Comparison of ENCODE assay signal across 1 cellular context in the genomic region with DNA sequence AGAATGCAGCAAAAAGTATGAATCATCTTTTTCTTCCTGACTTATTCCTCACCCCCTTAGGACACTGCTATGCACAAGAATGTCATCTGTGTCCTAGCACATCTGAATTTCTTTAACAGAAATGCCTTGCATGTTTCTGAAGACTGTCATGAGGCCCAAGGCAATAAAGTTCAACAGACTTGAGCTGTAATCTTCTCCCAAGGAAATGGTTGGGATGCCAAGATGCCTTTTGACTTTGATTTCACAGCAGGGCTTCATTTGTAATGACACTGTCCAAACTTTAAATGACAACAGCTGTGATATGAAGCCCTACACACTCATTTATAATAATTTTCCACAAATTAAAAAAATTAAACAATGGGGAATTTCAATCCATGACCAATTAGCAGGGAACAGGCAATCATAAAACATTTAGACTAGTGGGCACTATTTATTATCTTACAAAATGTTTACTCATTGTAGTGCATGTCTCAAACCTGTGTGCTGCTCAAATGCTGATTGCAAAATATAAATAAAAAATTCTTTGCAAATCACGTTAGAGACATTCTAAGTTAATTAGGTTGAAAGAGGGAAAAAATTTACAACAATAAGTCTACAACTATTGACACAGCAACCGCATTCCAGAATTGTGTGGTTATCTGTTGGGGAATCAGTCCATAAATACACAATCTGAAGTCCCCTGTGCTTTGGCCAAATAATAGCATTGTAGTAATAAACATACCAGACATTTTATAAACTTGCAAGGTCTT.
TF ChIP-seq lines count a peak whose summit lies in the region.

No MANE protein-coding gene starts in this region.

TF ChIP-seq in SK-N-SH, 30 proteins besides CTCF, POLR2A, EP300 and RAD21 (continued from another document):
- TF ChIP-seq SIN3A (IDR thresholded peaks at IDR 0.05; ENCODE audit: borderline replicate concordance, low read depth, low read length) (0 out of 2 replicates have a peak, but pooled peaks have one; percentile 32), YY1 (IDR thresholded peaks at IDR 0.05; ENCODE audit: low read depth) (0 out of 2 replicates have a peak, but pooled peaks have one; percentile 12), TEAD4 (IDR thresholded peaks at IDR 0.05; ENCODE audit: borderline replicate concordance, insufficient read depth) (peak; percentile 99), EZH2phosphoT487 (IDR thresholded peaks at IDR 0.05; ENCODE audit: borderline replicate concordance, low read depth) (no peak), NRF1 (IDR thresholded peaks at IDR 0.05; ENCODE audit: low read depth, low read length) (no peak), CHD2 (IDR thresholded peaks at IDR 0.05; ENCODE audit: low read length, partially characterized antibody) (no peak), GABPA (IDR thresholded peaks at IDR 0.05; ENCODE audit: low read depth) (no peak), TAF1 (IDR thresholded peaks at IDR 0.05; ENCODE audit: borderline replicate concordance, low read depth, low read length) (no peak), MXI1 (IDR thresholded peaks at IDR 0.05; ENCODE audit: low read depth, low read length) (no peak), FOXJ3 (CRISPR knock-in tag; IDR thresholded peaks at IDR 0.05) (no peak), MEF2A (IDR thresholded peaks at IDR 0.05; ENCODE audit: borderline replicate concordance, low read depth) (0 out of 2 replicates have a peak, but pooled peaks have one; percentile 14), POLR2AphosphoS5 (IDR thresholded peaks at IDR 0.05; ENCODE audit: low read depth, low read length) (peak; percentile 89; the same call in 1 of the 2 replicates), ELF1 (IDR thresholded peaks at IDR 0.05) (peak; percentile 19; the same call in 1 of the 2 replicates), GATA2 (CRISPR knock-in tag; IDR thresholded peaks at IDR 0.05) (no peak)
- TF ChIP-seq, protein P1, sequence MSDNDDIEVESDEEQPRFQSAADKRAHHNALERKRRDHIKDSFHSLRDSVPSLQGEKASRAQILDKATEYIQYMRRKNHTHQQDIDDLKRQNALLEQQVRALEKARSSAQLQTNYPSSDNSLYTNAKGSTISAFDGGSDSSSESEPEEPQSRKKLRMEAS (IDR thresholded peaks at IDR 0.05; ENCODE audit: low read depth), result peak; percentile 67; the same call in 1 of the 2 replicates
- TF ChIP-seq, protein P2, sequence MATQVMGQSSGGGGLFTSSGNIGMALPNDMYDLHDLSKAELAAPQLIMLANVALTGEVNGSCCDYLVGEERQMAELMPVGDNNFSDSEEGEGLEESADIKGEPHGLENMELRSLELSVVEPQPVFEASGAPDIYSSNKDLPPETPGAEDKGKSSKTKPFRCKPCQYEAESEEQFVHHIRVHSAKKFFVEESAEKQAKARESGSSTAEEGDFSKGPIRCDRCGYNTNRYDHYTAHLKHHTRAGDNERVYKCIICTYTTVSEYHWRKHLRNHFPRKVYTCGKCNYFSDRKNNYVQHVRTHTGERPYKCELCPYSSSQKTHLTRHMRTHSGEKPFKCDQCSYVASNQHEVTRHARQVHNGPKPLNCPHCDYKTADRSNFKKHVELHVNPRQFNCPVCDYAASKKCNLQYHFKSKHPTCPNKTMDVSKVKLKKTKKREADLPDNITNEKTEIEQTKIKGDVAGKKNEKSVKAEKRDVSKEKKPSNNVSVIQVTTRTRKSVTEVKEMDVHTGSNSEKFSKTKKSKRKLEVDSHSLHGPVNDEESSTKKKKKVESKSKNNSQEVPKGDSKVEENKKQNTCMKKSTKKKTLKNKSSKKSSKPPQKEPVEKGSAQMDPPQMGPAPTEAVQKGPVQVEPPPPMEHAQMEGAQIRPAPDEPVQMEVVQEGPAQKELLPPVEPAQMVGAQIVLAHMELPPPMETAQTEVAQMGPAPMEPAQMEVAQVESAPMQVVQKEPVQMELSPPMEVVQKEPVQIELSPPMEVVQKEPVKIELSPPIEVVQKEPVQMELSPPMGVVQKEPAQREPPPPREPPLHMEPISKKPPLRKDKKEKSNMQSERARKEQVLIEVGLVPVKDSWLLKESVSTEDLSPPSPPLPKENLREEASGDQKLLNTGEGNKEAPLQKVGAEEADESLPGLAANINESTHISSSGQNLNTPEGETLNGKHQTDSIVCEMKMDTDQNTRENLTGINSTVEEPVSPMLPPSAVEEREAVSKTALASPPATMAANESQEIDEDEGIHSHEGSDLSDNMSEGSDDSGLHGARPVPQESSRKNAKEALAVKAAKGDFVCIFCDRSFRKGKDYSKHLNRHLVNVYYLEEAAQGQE (IDR thresholded peaks at IDR 0.05; ENCODE audit: low read depth, low read length), result peak; percentile 58; the same call in 1 of the 2 replicates
- TF ChIP-seq, protein P3, sequence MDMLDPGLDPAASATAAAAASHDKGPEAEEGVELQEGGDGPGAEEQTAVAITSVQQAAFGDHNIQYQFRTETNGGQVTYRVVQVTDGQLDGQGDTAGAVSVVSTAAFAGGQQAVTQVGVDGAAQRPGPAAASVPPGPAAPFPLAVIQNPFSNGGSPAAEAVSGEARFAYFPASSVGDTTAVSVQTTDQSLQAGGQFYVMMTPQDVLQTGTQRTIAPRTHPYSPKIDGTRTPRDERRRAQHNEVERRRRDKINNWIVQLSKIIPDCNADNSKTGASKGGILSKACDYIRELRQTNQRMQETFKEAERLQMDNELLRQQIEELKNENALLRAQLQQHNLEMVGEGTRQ (IDR thresholded peaks at IDR 0.05; ENCODE audit: borderline replicate concordance, low read depth, low read length), result no peak
- TF ChIP-seq, protein P4, sequence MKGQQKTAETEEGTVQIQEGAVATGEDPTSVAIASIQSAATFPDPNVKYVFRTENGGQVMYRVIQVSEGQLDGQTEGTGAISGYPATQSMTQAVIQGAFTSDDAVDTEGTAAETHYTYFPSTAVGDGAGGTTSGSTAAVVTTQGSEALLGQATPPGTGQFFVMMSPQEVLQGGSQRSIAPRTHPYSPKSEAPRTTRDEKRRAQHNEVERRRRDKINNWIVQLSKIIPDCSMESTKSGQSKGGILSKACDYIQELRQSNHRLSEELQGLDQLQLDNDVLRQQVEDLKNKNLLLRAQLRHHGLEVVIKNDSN (IDR thresholded peaks at IDR 0.05; ENCODE audit: borderline replicate concordance, low read depth), result no peak
TF ChIP-seq in SK-N-SH: peak in this region for 16.
